ENCODE assay signal across 28 cellular contexts in the genomic region with DNA sequence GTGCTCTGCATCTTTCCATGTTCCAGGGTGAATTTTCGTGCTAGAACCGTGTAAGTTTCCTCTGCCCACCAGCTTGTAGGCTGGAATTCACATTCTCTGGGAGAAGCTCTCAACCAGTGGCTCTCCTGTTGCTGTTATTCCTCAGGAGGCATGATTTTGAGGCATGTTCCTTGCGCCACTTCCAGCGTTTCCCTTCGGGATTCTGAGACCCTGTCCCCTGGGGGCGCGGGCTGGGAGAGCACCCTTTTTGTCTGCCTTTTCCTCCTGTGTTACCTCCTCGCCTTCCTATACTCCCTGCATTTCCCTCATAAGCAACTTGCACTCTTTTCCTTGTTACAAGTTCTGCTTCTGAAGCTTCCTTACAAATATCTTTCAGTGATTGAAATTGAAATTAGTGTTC.
"Had no signal": no experiment of that assay in that cellular context is flagged by ENCODE, and none has a peak within 500 bp of the region (broad histone marks: within the 10 kb centered on the region; RNA-seq: fewer than 3 reads in every experiment).

No MANE protein-coding gene starts in this region.

- H3K36me3 ChIP-seq: breast epithelium, ovary, right lobe of liver, thoracic aorta, vagina, WERI-Rb-1 had no signal

- H3K27ac Mint-ChIP-seq: activated CD4-positive, alpha-beta memory T cell treated with anti-CD3 and anti-CD28 coated beads, Interleukin-2, amount 10 ng/mL, durations not matched to agents 7 days and 5 days; activated CD4-positive, alpha-beta T cell treated with anti-CD3 and anti-CD28 coated beads, Interleukin-2, amount 10 ng/mL, durations not matched to agents 7 days and 5 days; activated naive CD4-positive, alpha-beta T cell treated with anti-CD3 and anti-CD28 coated beads, Interleukin-2, amount 50 U/mL, for 24 hours; activated naive CD8-positive, alpha-beta T cell treated with anti-CD3 and anti-CD28 coated beads, Interleukin-2, amount 50 U/mL, for 24 hours; activated T-helper 2 cell treated with anti-CD3 and anti-CD28 coated beads, Interferon-gamma antibody, Interleukin-2, Interleukin-4, amounts not matched to agents 10 μg/mL and 5 μg/mL and 100 μg/mL, durations not matched to agents 14 hours and 24 hours and 36 hours; natural killer cell; progenitor cell of endocrine pancreas; stimulated activated effector memory CD8-positive, alpha-beta T cell treated with anti-CD3 and anti-CD28 coated beads, Interleukin-12 subunit alpha, Interleukin-12 subunit beta, amount 100 ng/mL, for 72 hours; stimulated activated naive CD8-positive, alpha-beta T cell treated with anti-CD3 and anti-CD28 coated beads, Interleukin-15, Interleukin-2, amounts not matched to agents 100 ng/mL and 50 ng/mL, for 24 hours; T-helper 17 cell; type B pancreatic cell had no signal

- H3K4me3 ChIP-seq: breast epithelium, ovary, right lobe of liver, skin epidermis, thoracic aorta, vagina had no signal

- H3K27ac ChIP-seq: breast epithelium, epithelial cell of prostate, ovary, right lobe of liver, skin epidermis, thoracic aorta, vagina, WERI-Rb-1 had no signal

- DNase-seq: activated CD4-positive, alpha-beta memory T cell treated with anti-CD3 and anti-CD28 coated beads, Interleukin-2, amount 10 ng/mL, durations not matched to agents 7 days and 5 days; activated CD4-positive, alpha-beta T cell treated with anti-CD3 and anti-CD28 coated beads for 1 hour; activated CD4-positive, alpha-beta T cell treated with anti-CD3 and anti-CD28 coated beads, Interleukin-2, amount 10 ng/mL, durations not matched to agents 7 days and 5 days; activated CD8-positive, alpha-beta memory T cell treated with anti-CD3 and anti-CD28 coated beads, Interleukin-2, amount 50 U/mL, for 48 hours; activated naive CD8-positive, alpha-beta T cell treated with anti-CD3 and anti-CD28 coated beads, Interleukin-2, amount 50 U/mL, for 24 hours; activated T-cell treated with anti-CD3 and anti-CD28 coated beads, Interleukin-2, amount 50 U/mL, for 4 hours; dermis blood vessel endothelial cell; effector CD4-positive, alpha-beta T cell; natural killer cell; ovary; right lobe of liver; stimulated activated CD4-positive, alpha-beta T cell treated with anti-CD3 and anti-CD28 coated beads, Interleukin-12 subunit alpha, Interleukin-12 subunit beta, amount 100 ng/mL, for 4 hours; stimulated activated CD4-positive, alpha-beta T cell treated with anti-CD3 and anti-CD28 coated beads, Interleukin-4, amount 100 ng/mL, for 24 hours; T-helper 17 cell; T1000; WERI-Rb-1 had no signal

- H3K9me3 ChIP-seq: breast epithelium, ovary, right lobe of liver, thoracic aorta, vagina had no signal

- H3K4me3 Mint-ChIP-seq: activated CD4-positive, alpha-beta memory T cell treated with anti-CD3 and anti-CD28 coated beads, Interleukin-2, amount 10 ng/mL, durations not matched to agents 7 days and 5 days; activated CD4-positive, alpha-beta T cell treated with anti-CD3 and anti-CD28 coated beads, Interleukin-2, amount 10 ng/mL, durations not matched to agents 7 days and 5 days; activated naive CD4-positive, alpha-beta T cell treated with anti-CD3 and anti-CD28 coated beads, Interleukin-2, amount 50 U/mL, for 24 hours; activated naive CD8-positive, alpha-beta T cell treated with anti-CD3 and anti-CD28 coated beads, Interleukin-2, amount 50 U/mL, for 24 hours; activated T-cell treated with anti-CD3 and anti-CD28 coated beads, Interleukin-2, amount 50 U/mL, for 4 hours; central memory CD8-positive, alpha-beta T cell; natural killer cell; stimulated activated effector memory CD8-positive, alpha-beta T cell treated with anti-CD3 and anti-CD28 coated beads, Interleukin-12 subunit alpha, Interleukin-12 subunit beta, amount 100 ng/mL, for 72 hours; stimulated activated naive CD8-positive, alpha-beta T cell treated with anti-CD3 and anti-CD28 coated beads, Interleukin-15, Interleukin-2, amounts not matched to agents 100 ng/mL and 50 ng/mL, for 24 hours; T-helper 17 cell; type B pancreatic cell had no signal

- H3K4me1 Mint-ChIP-seq: activated CD4-positive, alpha-beta memory T cell treated with anti-CD3 and anti-CD28 coated beads, Interleukin-2, amount 10 ng/mL, durations not matched to agents 7 days and 5 days; activated CD4-positive, alpha-beta T cell treated with anti-CD3 and anti-CD28 coated beads, Interleukin-2, amount 10 ng/mL, durations not matched to agents 7 days and 5 days; activated naive CD4-positive, alpha-beta T cell treated with anti-CD3 and anti-CD28 coated beads, Interleukin-2, amount 50 U/mL, for 24 hours; activated naive CD8-positive, alpha-beta T cell treated with anti-CD3 and anti-CD28 coated beads, Interleukin-2, amount 50 U/mL, for 24 hours; central memory CD8-positive, alpha-beta T cell; natural killer cell; stimulated activated effector memory CD8-positive, alpha-beta T cell treated with anti-CD3 and anti-CD28 coated beads, Interleukin-12 subunit alpha, Interleukin-12 subunit beta, amount 100 ng/mL, for 72 hours had no signal

- H3K27me3 ChIP-seq: breast epithelium, ovary, right lobe of liver, vagina had no signal

- ATAC-seq: activated naive CD8-positive, alpha-beta T cell treated with anti-CD3 and anti-CD28 coated beads, Interleukin-2, amount 50 U/mL, for 24 hours; activated T-cell treated with anti-CD3 and anti-CD28 coated beads, Interleukin-2, amount 50 U/mL, for 4 hours; natural killer cell; stimulated activated effector memory CD8-positive, alpha-beta T cell treated with anti-CD3 and anti-CD28 coated beads, Interleukin-12 subunit alpha, Interleukin-12 subunit beta, amount 100 ng/mL, for 72 hours; T-helper 17 cell had no signal

- H3K27me3 Mint-ChIP-seq: activated CD4-positive, alpha-beta memory T cell treated with anti-CD3 and anti-CD28 coated beads, Interleukin-2, amount 10 ng/mL, durations not matched to agents 7 days and 5 days; activated CD4-positive, alpha-beta T cell treated with anti-CD3 and anti-CD28 coated beads, Interleukin-2, amount 10 ng/mL, durations not matched to agents 7 days and 5 days; activated naive CD4-positive, alpha-beta T cell treated with anti-CD3 and anti-CD28 coated beads, Interleukin-2, amount 50 U/mL, for 24 hours; activated naive CD8-positive, alpha-beta T cell treated with anti-CD3 and anti-CD28 coated beads, Interleukin-2, amount 50 U/mL, for 24 hours; central memory CD8-positive, alpha-beta T cell; progenitor cell of endocrine pancreas; stimulated activated naive CD8-positive, alpha-beta T cell treated with anti-CD3 and anti-CD28 coated beads, Interleukin-15, Interleukin-2, amounts not matched to agents 100 ng/mL and 50 ng/mL, for 24 hours; T-helper 17 cell; type B pancreatic cell had no signal

- H3K36me3 Mint-ChIP-seq: activated naive CD4-positive, alpha-beta T cell treated with anti-CD3 and anti-CD28 coated beads, Interleukin-2, amount 50 U/mL, for 24 hours; natural killer cell; stimulated activated effector memory CD8-positive, alpha-beta T cell treated with anti-CD3 and anti-CD28 coated beads, Interleukin-12 subunit alpha, Interleukin-12 subunit beta, amount 100 ng/mL, for 72 hours; type B pancreatic cell had no signal

- H3K9me3 Mint-ChIP-seq: activated CD4-positive, alpha-beta memory T cell treated with anti-CD3 and anti-CD28 coated beads, Interleukin-2, amount 10 ng/mL, durations not matched to agents 7 days and 5 days; activated CD4-positive, alpha-beta T cell treated with anti-CD3 and anti-CD28 coated beads, Interleukin-2, amount 10 ng/mL, durations not matched to agents 7 days and 5 days; activated T-helper 2 cell treated with anti-CD3 and anti-CD28 coated beads, Interferon-gamma antibody, Interleukin-2, Interleukin-4, amounts not matched to agents 10 μg/mL and 5 μg/mL and 100 μg/mL, durations not matched to agents 14 hours and 24 hours and 36 hours; central memory CD8-positive, alpha-beta T cell had no signal
